28 cellular contexts compared by ENCODE assay signal in genomic region chrX:18630956-18631355, GRCh38. TPM values are rescaled to one million over a fixed set of nuclear protein-coding genes. Genes with fewer than 3 reads are reported as not detected.
DNase-seq lines count a peak whose midpoint lies in the region; ATAC-seq, FAIRE-seq and TF ChIP-seq lines count a peak whose summit lies in the region.
"Had no signal": no experiment of that assay in that cellular context is flagged by ENCODE, and none has a peak within 500 bp of the region (broad histone marks: within the 10 kb centered on the region; RNA-seq: fewer than 3 reads in every experiment).

No MANE protein-coding gene starts in this region.

- H3K9me3 ChIP-seq in HepG2 (ENCODE audit: low read length) (no peaks in the 10 kb centered on the region), right lobe of liver (no peaks in the 10 kb centered on the region), astrocyte (ENCODE audit: insufficient read depth, low read depth, low read length) (no peaks in the 10 kb centered on the region)
- H3K9me3 ChIP-seq: BE2C, BLaER1 had no signal

- H3K4me2 ChIP-seq in HepG2 (ENCODE audit: low read depth, low read length) (0 out of 2 replicates have a peak overlapping the region, but pooled peaks have one; percentile 18), astrocyte (ENCODE audit: low read length) (no peak overlapping the region)
- H3K4me2 ChIP-seq: BLaER1 had no signal

- TF ChIP-seq POLR2A in HepG2 (IDR thresholded peaks at IDR 0.05; ENCODE audit: insufficient read depth in 1 of 2, low read depth in 2 of 2, low read length in 2 of 2) (no peak), right lobe of liver (IDR thresholded peaks at IDR 0.05) (no peak)

- peak; percentile 89 for DNase-seq in HepG2 (ENCODE audit: low spot score)
- no peak for DNase-seq in right lobe of liver
- no peak for DNase-seq in astrocyte (ENCODE audit: low read depth)
- no peak for DNase-seq in type B pancreatic cell (ENCODE audit: extremely low spot score, unreplicated experiment)
- DNase-seq in activated naive CD4-positive, alpha-beta T cell treated with Interleukin-2 at 50 U/mL for 16 hours: no peak
- DNase-seq in DMS79 treated with DMSO at 0.1 percent for 48 hours (lab: John Stamatoyannopoulos, UW): no peak
- DNase-seq: ACHN; BE2C; C1 segment of cervical spinal cord; Calu3; CD4-positive, alpha-beta memory T cell; CD4-positive, CD25-positive, alpha-beta regulatory T cell; CD8-positive, alpha-beta memory T cell; COR-L47; DND-41; EL; GDM1 had no signal

- no peaks in the 10 kb centered on the region for H4K20me1 ChIP-seq in HepG2 (ENCODE audit: insufficient read depth, low read length)
- no peaks in the 10 kb centered on the region for H4K20me1 ChIP-seq in astrocyte (ENCODE audit: insufficient read depth, low read length)
- H4K20me1 ChIP-seq: BLaER1 had no signal

- H3K4me3 Mint-ChIP-seq in astrocyte (ENCODE audit: unreplicated experiment) (no peak overlapping the region), type B pancreatic cell (no peak overlapping the region)
- H3K4me3 Mint-ChIP-seq: CD14-positive monocyte; CD4-positive, alpha-beta memory T cell; CD4-positive, CD25-positive, alpha-beta regulatory T cell; CD8-positive, alpha-beta memory T cell had no signal

- POLR2A ChIA-PET in HepG2 (lab: Yijun Ruan, JAX): interaction anchor here (0.9 to 1.0 kb wide), 2 partner anchors 41 to 45 kb away, joined by 3 to 4 read pairs; partner anchors contain the start of gene RS1

- peak overlapping the region; percentile 43; the same call in 1 of the 2 replicates for H3K9ac ChIP-seq in HepG2 (ENCODE audit: insufficient read depth, low read depth, low read length)
- no peak overlapping the region for H3K9ac ChIP-seq in astrocyte (ENCODE audit: low read length)
- H3K9ac ChIP-seq: BLaER1 had no signal

- TF ChIP-seq EP300 in HepG2 (IDR thresholded peaks at IDR 0.05; ENCODE audit: low read depth in 2 of 2, low read length in 2 of 2): no peak; a peak in 1 of 4 replicates
- TF ChIP-seq EP300 in HepG2 (CRISPR knock-in tag; IDR thresholded peaks at IDR 0.05; ENCODE audit: borderline replicate concordance): no peak

- no peak for TF ChIP-seq RAD21 in HepG2 (CRISPR knock-in tag; IDR thresholded peaks at IDR 0.05)

- H3K4me3 ChIP-seq in HepG2 (replicated peaks in 1 of 3; ENCODE audit: insufficient read depth in 1 of 3, low read depth in 2 of 3, low read length in 3 of 3): no peak overlapping the region
- no peak overlapping the region for H3K4me3 ChIP-seq in right lobe of liver
- no peak overlapping the region for H3K4me3 ChIP-seq in astrocyte (ENCODE audit: insufficient read depth, low read depth, low read length)
- H3K4me3 ChIP-seq: BLaER1 had no signal

- in situ Hi-C loops in HepG2 (cut with HindIII; ENCODE audit: extremely low pct_ligation_motif_present, low pct_unique_long_range_greater_than_20kb): no loop called here

- H3K27ac ChIP-seq in HepG2 (ENCODE audit: extremely low read length, insufficient read depth, low read length) (peak overlapping the region; percentile 51), right lobe of liver (no peak overlapping the region), astrocyte (ENCODE audit: low read depth, low read length) (no peak overlapping the region)
- H3K27ac ChIP-seq: 22Rv1, BLaER1 had no signal

- H3K36me3 Mint-ChIP-seq in astrocyte (ENCODE audit: low read depth, unreplicated experiment) (peaks cover 7% of the 10 kb centered on the region), type B pancreatic cell (peaks cover 7% of the 10 kb centered on the region)

- FAIRE-seq in HepG2 (lab: Jason Lieb, UNC) (peak; percentile 34), astrocyte (lab: Jason Lieb, UNC) (peak; percentile 17)
- FAIRE-seq: D721Med, GM12891, GM19239 had no signal

- H3K4me1 ChIP-seq in HepG2 (ENCODE audit: insufficient read depth, low read length) (peaks cover 35% of the 10 kb centered on the region), right lobe of liver (no peaks in the 10 kb centered on the region), astrocyte (ENCODE audit: insufficient read depth, low read length) (no peaks in the 10 kb centered on the region)
- H3K4me1 ChIP-seq: BE2C, BLaER1 had no signal

- H3K27me3 Mint-ChIP-seq in astrocyte (ENCODE audit: low read depth, unreplicated experiment) (no peaks in the 10 kb centered on the region), type B pancreatic cell (no peaks in the 10 kb centered on the region)
- H3K27me3 Mint-ChIP-seq: CD4-positive, alpha-beta memory T cell; CD4-positive, CD25-positive, alpha-beta regulatory T cell had no signal

- intact Hi-C loops in HepG2 (cut with micrococcal nuclease; ENCODE audit: unreplicated experiment): loop anchor here (5.0 kb wide), 1 partner anchor 41 kb away; the partner anchor contains the start of gene RS1
- intact Hi-C loops in right lobe of liver (cut with DNase I): no loop called here

- no TSS peak for BruUV-seq in HepG2 (replicated peaks; lab: Mats Ljungman, UMichigan)

- CTCF ChIA-PET in HepG2 (lab: Yijun Ruan, JAX; ENCODE audit: low intra/inter-chr PET ratio, low total read pairs): no interaction called here

- peak; percentile 92 for ATAC-seq in HepG2
- no peak for ATAC-seq in right lobe of liver

- TF ChIP-seq CTCF in HepG2 (CRISPR knock-in tag; IDR thresholded peaks at IDR 0.05) (no peak), right lobe of liver (IDR thresholded peaks at IDR 0.05) (no peak), astrocyte (IDR thresholded peaks at IDR 0.05; ENCODE audit: insufficient read depth, low read depth, low read length) (no peak), type B pancreatic cell (conservative IDR thresholded peaks at IDR 0.05) (no peak)

- H2AFZ ChIP-seq in HepG2 (ENCODE audit: low read length): no peak overlapping the region
- H2AFZ ChIP-seq in astrocyte (ENCODE audit: low read depth, low read length): no peak overlapping the region

- H3K27ac Mint-ChIP-seq in astrocyte (ENCODE audit: unreplicated experiment) (no peak overlapping the region), type B pancreatic cell (peak overlapping the region; percentile 29)
- H3K27ac Mint-ChIP-seq: CD4-positive, CD25-positive, alpha-beta regulatory T cell; CD8-positive, alpha-beta memory T cell had no signal

- WGBS in HepG2 (ENCODE audit: low lambda C conversion rate): 15% methylated on average over 8 of the region's 8 CpGs
- WGBS in right lobe of liver (ENCODE audit: insufficient coverage, low coverage, low lambda C conversion rate, missing lambda C conversion rate): 54% methylated on average over 8 of the region's 8 CpGs

- H3K79me2 ChIP-seq in HepG2 (ENCODE audit: insufficient read depth, low read length) (no peaks in the 10 kb centered on the region), astrocyte (ENCODE audit: insufficient read depth, low read length) (no peaks in the 10 kb centered on the region)

- no peaks in the 10 kb centered on the region for H3K27me3 ChIP-seq in HepG2 (ENCODE audit: control insufficient read depth in 1 of 2, insufficient read depth in 2 of 2, low read length in 2 of 2)
- H3K27me3 ChIP-seq in right lobe of liver: no peaks in the 10 kb centered on the region
- no peaks in the 10 kb centered on the region for H3K27me3 ChIP-seq in astrocyte (ENCODE audit: insufficient read depth, low read length)
- H3K27me3 ChIP-seq: BE2C had no signal

- H3K36me3 ChIP-seq in HepG2 (replicated peaks in 1 of 2; ENCODE audit: control insufficient read depth in 1 of 2, insufficient read depth in 2 of 2, low read length in 2 of 2): peaks cover 0 to 4% of the 10 kb centered on the region in 2 experiments; a peak in 2 of 5 replicates
- no peaks in the 10 kb centered on the region for H3K36me3 ChIP-seq in right lobe of liver
- H3K36me3 ChIP-seq in astrocyte (ENCODE audit: insufficient read depth, low read length): no peaks in the 10 kb centered on the region
- H3K36me3 ChIP-seq: BE2C, BLaER1 had no signal

- H3K9me3 Mint-ChIP-seq in astrocyte (ENCODE audit: unreplicated experiment): peaks cover 4% of the 10 kb centered on the region
- H3K9me3 Mint-ChIP-seq in type B pancreatic cell: no peaks in the 10 kb centered on the region

- H3K4me1 Mint-ChIP-seq in astrocyte (ENCODE audit: low read depth, unreplicated experiment): peaks cover 8% of the 10 kb centered on the region
- H3K4me1 Mint-ChIP-seq in type B pancreatic cell (ENCODE audit: unreplicated experiment): no peaks in the 10 kb centered on the region
- H3K4me1 Mint-ChIP-seq: CD14-positive monocyte; CD4-positive, alpha-beta memory T cell; CD4-positive, CD25-positive, alpha-beta regulatory T cell; CD8-positive, alpha-beta memory T cell had no signal

TF ChIP-seq in HepG2, 621 proteins besides CTCF, POLR2A, EP300 and RAD21 (continues in another document):
- TF ChIP-seq PITX1 (CRISPR knock-in tag; IDR thresholded peaks at IDR 0.05): peak; percentile 66; the same call in 1 of the 2 replicates
- no peak for TF ChIP-seq CENPX (CRISPR knock-in tag; IDR thresholded peaks at IDR 0.05)
- TF ChIP-seq ZNF713 (CRISPR knock-in tag; IDR thresholded peaks at IDR 0.05): no peak
- TF ChIP-seq TCF7 (IDR thresholded peaks at IDR 0.05; ENCODE audit: low read depth): peak; percentile 77
- TF ChIP-seq SOX5 (CRISPR knock-in tag; IDR thresholded peaks at IDR 0.05; ENCODE audit: borderline replicate concordance): peak; percentile 52; the same call in 1 of the 2 replicates

RNA-seq across cellular contexts. Expression of gene RS1, which starts 41.0 kb away (rescaled TPM):
- total RNA-seq in HepG2 (2016; rRNA removed; fragmentation: Illumina TruSeq; extraction: Trizol) (not detected in 2 replicates), right lobe of liver (not detected), astrocyte (not detected in 2 replicates), type B pancreatic cell (ENCODE audit: low replicate concordance) (0.14 TPM in 1 of 2 replicates, not detected in the other)
- total RNA-seq in HepG2 (2016; cell fraction: cytosol; rRNA removed; fragmentation: Illumina TruSeq; extraction: Trizol; ENCODE audit: low read depth): not detected in 2 replicates
- total RNA-seq in HepG2 (2016; cell fraction: insoluble cytoplasmic fraction; rRNA removed; fragmentation: Illumina TruSeq; extraction: Trizol): not detected in 2 replicates
- total RNA-seq in HepG2 (2016; cell fraction: membrane; rRNA removed; fragmentation: Illumina TruSeq; extraction: Trizol): not detected in 2 replicates
- total RNA-seq in HepG2 (2016; cell fraction: nucleus; rRNA removed; fragmentation: Illumina TruSeq; extraction: Trizol): not detected in 2 replicates
- not detected in 2 replicates for polyA plus RNA-seq in HepG2 (2011; rRNA removed)
- not detected in 2 replicates for polyA plus RNA-seq in HepG2 (2011; cell fraction: cytosol; rRNA removed)
- polyA plus RNA-seq in HepG2 (2011; cell fraction: nucleus; rRNA removed): not detected in 2 replicates
- polyA plus RNA-seq in HepG2 (2012): not detected in 2 replicates
- not detected in 2 replicates for polyA plus RNA-seq in HepG2 (2016; cell fraction: cytosol; fragmentation: Illumina TruSeq; extraction: Trizol; ENCODE audit: low read depth)
- polyA plus RNA-seq in HepG2 (2016; cell fraction: insoluble cytoplasmic fraction; fragmentation: Illumina TruSeq; extraction: Trizol; ENCODE audit: low read depth): not detected in 2 replicates
- not detected in 2 replicates for polyA plus RNA-seq in HepG2 (2016; cell fraction: membrane; fragmentation: Illumina TruSeq; extraction: Trizol; ENCODE audit: low read depth)
- not detected in 2 replicates for polyA plus RNA-seq in HepG2 (2016; cell fraction: nucleus; fragmentation: Illumina TruSeq; extraction: Trizol; ENCODE audit: insufficient read depth, low read depth)
- not detected in 2 replicates for polyA minus RNA-seq in HepG2 (2011; rRNA and poly(A)+ RNA removed; ENCODE audit: low replicate concordance)
- not detected in 2 replicates for polyA minus RNA-seq in HepG2 (2011; cell fraction: cytosol; rRNA and poly(A)+ RNA removed)
- not detected in 2 replicates for polyA minus RNA-seq in HepG2 (2011; cell fraction: nucleus; rRNA and poly(A)+ RNA removed)
- total RNA-seq: A172; A673; Calu3; CD4-positive, alpha-beta memory T cell; CD4-positive, CD25-positive, alpha-beta regulatory T cell; CD8-positive, alpha-beta memory T cell; Daoy; G401 had no signal
- polyA plus RNA-seq: AG04450; CD14-positive monocyte; CD4-positive, alpha-beta memory T cell; CD4-positive, CD25-positive, alpha-beta regulatory T cell; CD8-positive, alpha-beta memory T cell had no signal
